Comparison of ENCODE assay signal across 17 cellular contexts in the genomic region with DNA sequence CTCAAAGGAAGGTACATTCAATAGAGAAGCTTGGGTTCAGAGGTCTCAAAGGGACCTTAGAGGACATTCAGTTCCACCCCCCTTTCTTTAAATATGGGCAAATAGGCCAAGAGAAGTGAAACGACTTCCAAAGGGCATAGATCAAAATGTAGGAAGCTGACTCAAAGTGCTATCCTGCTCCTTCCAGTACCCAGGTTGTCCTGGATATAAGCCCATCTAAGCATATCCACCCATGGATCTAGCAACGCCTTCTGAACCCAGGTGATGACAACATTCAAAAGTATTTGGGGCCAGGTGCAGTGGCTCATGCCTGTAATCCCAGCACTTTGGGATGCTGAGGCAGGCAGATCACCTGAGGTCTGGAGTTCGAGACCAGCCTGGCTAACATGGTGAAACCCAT. TPM values are rescaled to one million over a fixed set of nuclear protein-coding genes. Genes with fewer than 3 reads are reported as not detected.
DNase-seq lines count a peak whose midpoint lies in the region; ATAC-seq and TF ChIP-seq lines count a peak whose summit lies in the region.
"Had no signal": no experiment of that assay in that cellular context is flagged by ENCODE, and none has a peak within 500 bp of the region (broad histone marks: within the 10 kb centered on the region; RNA-seq: fewer than 3 reads in every experiment).

No MANE protein-coding gene starts in this region.

- TF ChIP-seq RAD21 in HCT116 (IDR thresholded peaks at IDR 0.05; ENCODE audit: low read depth) = no peak

- TF ChIP-seq CTCF in HCT116 (IDR thresholded peaks at IDR 0.05 in 2 of 3, conservative IDR thresholded peaks at IDR 0.05 in 1 of 3; ENCODE audit: borderline replicate concordance in 1 of 3, insufficient read depth in 1 of 3, low read depth in 2 of 3, low read length in 2 of 3) = no peak
- no peak for TF ChIP-seq CTCF in RWPE2 (IDR thresholded peaks at IDR 0.05; ENCODE audit: poor library complexity, severe bottlenecking)
- TF ChIP-seq CTCF in epithelial cell of esophagus (IDR thresholded peaks at IDR 0.05; ENCODE audit: insufficient read depth, low read depth, low read length, missing control alignments) = no peak
- TF ChIP-seq CTCF in neural crest cell (conservative IDR thresholded peaks at IDR 0.05) = no peak

- intact Hi-C loops in HCT116 (cut with micrococcal nuclease) = loop anchor here (10.0 kb wide), 1 partner anchor 216 kb away; no protein-coding TSS in a partner anchor

- H3K4me3 Mint-ChIP-seq in neural crest cell = peak overlapping the region; percentile 32
- H3K4me3 Mint-ChIP-seq: CD14-positive monocyte; CD4-positive, alpha-beta memory T cell; HFFc6 had no signal

- H3K79me2 ChIP-seq in HCT116 (ENCODE audit: insufficient read depth, low read length) = peaks cover 21% of the 10 kb centered on the region; the same call in 1 of the 2 replicates

- no peak overlapping the region for H3K9ac ChIP-seq in HCT116 (ENCODE audit: low read length)
- H3K9ac ChIP-seq: BLaER1, GM23248 had no signal

- H3K4me2 ChIP-seq in HCT116 (ENCODE audit: low read length) = peak overlapping the region; percentile 29
- H3K4me2 ChIP-seq: BLaER1 had no signal

- RAD21 ChIA-PET in HCT116 (lab: Charles Lee; ENCODE audit: low non-redundant PET in 1 of 2, low total read pairs in 2 of 2, uncharacterized antibody in 2 of 2, unreplicated experiment in 2 of 2) = no interaction called here

- H3K4me3 ChIP-seq in HCT116 (replicated peaks in 1 of 2; ENCODE audit: low read depth in 1 of 2, low read length in 2 of 2) (no peak overlapping the region), RWPE2 (ENCODE audit: severe bottlenecking) (no peak overlapping the region), epithelial cell of esophagus (ENCODE audit: low read length) (no peak overlapping the region)
- H3K4me3 ChIP-seq: BLaER1, GM23248, HAP-1 had no signal

- H3K27me3 ChIP-seq in HCT116 (ENCODE audit: insufficient read depth, low read length) = no peaks in the 10 kb centered on the region
- no peaks in the 10 kb centered on the region for H3K27me3 ChIP-seq in RWPE2 (ENCODE audit: insufficient read depth, poor library complexity, severe bottlenecking)
- H3K27me3 ChIP-seq: BLaER1 had no signal

- H2AFZ ChIP-seq in HCT116 (ENCODE audit: low read depth, low read length, poor library complexity, severe bottlenecking) = no peak overlapping the region
- H2AFZ ChIP-seq: GM23248 had no signal

- no peak overlapping the region for H3K27ac Mint-ChIP-seq in neural crest cell (ENCODE audit: unreplicated experiment)
- H3K27ac Mint-ChIP-seq: CD14-positive monocyte; CD4-positive, alpha-beta memory T cell; HFFc6 had no signal

- H3K9me3 ChIP-seq in HCT116 (ENCODE audit: control insufficient read depth in 1 of 2, insufficient read depth in 1 of 2, low read depth in 1 of 2, low read length in 2 of 2) (no peaks in the 10 kb centered on the region), RWPE2 (ENCODE audit: severe bottlenecking) (no peaks in the 10 kb centered on the region)
- H3K9me3 ChIP-seq: HAP-1 had no signal

- H3K36me3 Mint-ChIP-seq in neural crest cell (ENCODE audit: low read depth) = peaks cover 9% of the 10 kb centered on the region

- POLR2A ChIA-PET in HCT116 (lab: Charles Lee) = no interaction called here

- no peaks in the 10 kb centered on the region for H3K27me3 Mint-ChIP-seq in neural crest cell (ENCODE audit: low read depth)
- H3K27me3 Mint-ChIP-seq: CD4-positive, alpha-beta memory T cell had no signal

- no peak for TF ChIP-seq POLR2A in HCT116 (IDR thresholded peaks at IDR 0.05; ENCODE audit: borderline replicate concordance, extremely low read depth, insufficient read depth, insufficient read length)

- peak; percentile 8 for DNase-seq in HCT116 (ENCODE audit: low read depth, low spot score)
- DNase-seq in RWPE2 (ENCODE audit: low spot score) = no peak
- peak; percentile 40 for DNase-seq in epithelial cell of esophagus (ENCODE audit: low read depth)
- DNase-seq in neural crest cell (ENCODE audit: low read depth, low spot score) = no peak
- no peak for DNase-seq in NCI-H2171 treated with DMSO at 0.1 percent for 48 hours (lab: John Stamatoyannopoulos, UW)
- DNase-seq in stimulated activated naive CD4-positive, alpha-beta T cell treated with Interleukin-2 at 50 U/mL for 16 hours (lab: John Stamatoyannopoulos, UW) = no peak
- DNase-seq: 8988T; CD4-positive, alpha-beta memory T cell; DMS153; DMS79; GDM1; GM23248; HFFc6 had no signal

- peaks cover 18% of the 10 kb centered on the region for H3K4me1 Mint-ChIP-seq in neural crest cell

- no peaks in the 10 kb centered on the region for H3K9me2 ChIP-seq in HCT116 (ENCODE audit: insufficient read depth)

- no peaks in the 10 kb centered on the region; a peak in 2 of 4 replicates for H3K36me3 ChIP-seq in HCT116 (ENCODE audit: control insufficient read depth in 1 of 2, insufficient read depth in 2 of 2, low read length in 2 of 2)
- no peaks in the 10 kb centered on the region for H3K36me3 ChIP-seq in RWPE2 (ENCODE audit: low read depth)
- H3K36me3 ChIP-seq: BLaER1 had no signal

- H3K27ac ChIP-seq in HCT116 (ENCODE audit: low read depth, low read length) (no peak overlapping the region), RWPE2 (ENCODE audit: poor library complexity, severe bottlenecking) (peak overlapping the region; percentile 15)
- H3K27ac ChIP-seq: BLaER1, GM23248 had no signal

- peak; percentile 48 for ATAC-seq in HCT116
- ATAC-seq in RWPE2 (ENCODE audit: low read depth) = peak; percentile 92
- ATAC-seq in HG03521 (IDR thresholded peaks at IDR 0.05; ENCODE audit: unreplicated experiment) = no peak

- CTCF ChIA-PET in HCT116 (lab: Charles Lee) = no interaction called here

- no peaks in the 10 kb centered on the region for H3K9me3 Mint-ChIP-seq in neural crest cell
- H3K9me3 Mint-ChIP-seq: CD4-positive, alpha-beta memory T cell; HFFc6 had no signal

- BruUV-seq in HCT116 (replicated peaks; lab: Mats Ljungman, UMichigan) = no TSS peak

- H3K4me1 ChIP-seq in HCT116 (ENCODE audit: control insufficient read depth in 1 of 2, insufficient read depth in 2 of 2, low read length in 2 of 2) = peaks cover 5 to 21% of the 10 kb centered on the region in 2 experiments
- peaks cover 9% of the 10 kb centered on the region for H3K4me1 ChIP-seq in RWPE2 (ENCODE audit: insufficient read depth, poor library complexity, severe bottlenecking)
- H3K4me1 ChIP-seq: HAP-1 had no signal

- H4K20me1 ChIP-seq in HCT116 (ENCODE audit: insufficient read depth) = no peaks in the 10 kb centered on the region
- H4K20me1 ChIP-seq: BLaER1 had no signal

TF ChIP-seq in HCT116, 20 proteins besides CTCF, POLR2A, EP300 and RAD21:
- TF ChIP-seq, protein P1, sequence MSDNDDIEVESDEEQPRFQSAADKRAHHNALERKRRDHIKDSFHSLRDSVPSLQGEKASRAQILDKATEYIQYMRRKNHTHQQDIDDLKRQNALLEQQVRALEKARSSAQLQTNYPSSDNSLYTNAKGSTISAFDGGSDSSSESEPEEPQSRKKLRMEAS (IDR thresholded peaks at IDR 0.05) = no peak
- no peak for TF ChIP-seq ZNF274 (IDR thresholded peaks at IDR 0.05; ENCODE audit: low read depth, low read length)
- no peak for TF ChIP-seq SIN3A (IDR thresholded peaks at IDR 0.05; ENCODE audit: low read depth)
- TF ChIP-seq FOSL1 (IDR thresholded peaks at IDR 0.05; ENCODE audit: low read depth) = no peak
- no peak for TF ChIP-seq POLR2AphosphoS5 (IDR thresholded peaks at IDR 0.05; ENCODE audit: low read depth, low read length)
- TF ChIP-seq, protein P2, sequence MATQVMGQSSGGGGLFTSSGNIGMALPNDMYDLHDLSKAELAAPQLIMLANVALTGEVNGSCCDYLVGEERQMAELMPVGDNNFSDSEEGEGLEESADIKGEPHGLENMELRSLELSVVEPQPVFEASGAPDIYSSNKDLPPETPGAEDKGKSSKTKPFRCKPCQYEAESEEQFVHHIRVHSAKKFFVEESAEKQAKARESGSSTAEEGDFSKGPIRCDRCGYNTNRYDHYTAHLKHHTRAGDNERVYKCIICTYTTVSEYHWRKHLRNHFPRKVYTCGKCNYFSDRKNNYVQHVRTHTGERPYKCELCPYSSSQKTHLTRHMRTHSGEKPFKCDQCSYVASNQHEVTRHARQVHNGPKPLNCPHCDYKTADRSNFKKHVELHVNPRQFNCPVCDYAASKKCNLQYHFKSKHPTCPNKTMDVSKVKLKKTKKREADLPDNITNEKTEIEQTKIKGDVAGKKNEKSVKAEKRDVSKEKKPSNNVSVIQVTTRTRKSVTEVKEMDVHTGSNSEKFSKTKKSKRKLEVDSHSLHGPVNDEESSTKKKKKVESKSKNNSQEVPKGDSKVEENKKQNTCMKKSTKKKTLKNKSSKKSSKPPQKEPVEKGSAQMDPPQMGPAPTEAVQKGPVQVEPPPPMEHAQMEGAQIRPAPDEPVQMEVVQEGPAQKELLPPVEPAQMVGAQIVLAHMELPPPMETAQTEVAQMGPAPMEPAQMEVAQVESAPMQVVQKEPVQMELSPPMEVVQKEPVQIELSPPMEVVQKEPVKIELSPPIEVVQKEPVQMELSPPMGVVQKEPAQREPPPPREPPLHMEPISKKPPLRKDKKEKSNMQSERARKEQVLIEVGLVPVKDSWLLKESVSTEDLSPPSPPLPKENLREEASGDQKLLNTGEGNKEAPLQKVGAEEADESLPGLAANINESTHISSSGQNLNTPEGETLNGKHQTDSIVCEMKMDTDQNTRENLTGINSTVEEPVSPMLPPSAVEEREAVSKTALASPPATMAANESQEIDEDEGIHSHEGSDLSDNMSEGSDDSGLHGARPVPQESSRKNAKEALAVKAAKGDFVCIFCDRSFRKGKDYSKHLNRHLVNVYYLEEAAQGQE (IDR thresholded peaks at IDR 0.05; ENCODE audit: low read depth) = no peak
TF ChIP-seq in HCT116: peak in this region for 0.

RNA-seq across cellular contexts. Expression of a gene that starts 5.3 kb away (rescaled TPM):
- total RNA-seq in HCT116 (2021; ENCODE audit: unreplicated experiment) (11.5 TPM), neural crest cell (13.1 and 14.4 TPM in 2 replicates)
- 5.3 and 6.1 TPM in 2 replicates for polyA plus RNA-seq in HCT116 (2012)

Comparison
In these comparisons a context has a peak if more than half of its experiments do, and no peak if none do; other contexts are left out.
1. DNase-seq: peak in HCT116 (single experiment) and epithelial cell of esophagus (single experiment); none in RWPE2 (single experiment), neural crest cell (single experiment), NCI-H2171 treated with DMSO at 0.1 percent for 48 hours (single experiment) and stimulated activated naive CD4-positive, alpha-beta T cell treated with Interleukin-2 at 50 U/mL for 16 hours (single experiment).